In the genomic region with DNA sequence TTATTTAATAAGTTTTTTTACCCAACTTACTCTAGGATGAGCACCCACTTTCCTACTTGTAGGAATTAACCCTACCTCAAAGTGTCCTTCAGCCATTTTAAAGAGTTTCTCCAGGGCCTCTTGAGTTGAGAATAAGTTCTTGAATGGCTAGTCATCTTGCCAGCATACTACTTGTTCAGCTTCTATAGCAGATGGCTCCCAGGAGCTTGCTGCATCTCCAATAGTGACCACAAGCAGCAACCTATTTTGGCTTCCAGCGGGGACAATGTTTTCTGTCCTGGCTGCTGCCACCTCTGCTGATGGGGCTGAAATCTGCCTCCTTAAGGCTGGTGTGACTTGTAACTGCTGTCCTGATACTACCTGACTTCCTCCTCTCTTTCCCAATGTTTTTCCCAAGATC, we compare ENCODE assay signal across 21 cellular contexts. TPM values are rescaled to one million over a fixed set of nuclear protein-coding genes. Genes with fewer than 3 reads are reported as not detected.
DNase-seq lines count a peak whose midpoint lies in the region; ATAC-seq, FAIRE-seq and TF ChIP-seq lines count a peak whose summit lies in the region.
"Had no signal": no experiment of that assay in that cellular context is flagged by ENCODE, and none has a peak within 500 bp of the region (broad histone marks: within the 10 kb centered on the region; RNA-seq: fewer than 3 reads in every experiment).

No MANE protein-coding gene starts in this region.

- H3K9ac ChIP-seq in HepG2 (ENCODE audit: insufficient read depth, low read depth, low read length) (no peak overlapping the region), astrocyte (ENCODE audit: low read length) (no peak overlapping the region), trophoblast cell (ENCODE audit: low read length) (peak overlapping the region; percentile 9)
- H3K9ac ChIP-seq: BLaER1, GM23248 had no signal

- no peak overlapping the region for H3K23ac ChIP-seq in trophoblast cell (ENCODE audit: low read length)

- no peak overlapping the region for H3K14ac ChIP-seq in trophoblast cell (ENCODE audit: low read length)

- H4K8ac ChIP-seq in trophoblast cell (ENCODE audit: low read depth, low read length): no peak overlapping the region

- FAIRE-seq in HepG2 (lab: Jason Lieb, UNC) (no peak), astrocyte (lab: Jason Lieb, UNC) (no peak)
- FAIRE-seq: A549, G401.6, GM12891, HTR-8/SVneo had no signal

- CTCF ChIA-PET in HepG2 (lab: Yijun Ruan, JAX; ENCODE audit: low intra/inter-chr PET ratio, low total read pairs): no interaction called here

- no peak overlapping the region for H2AK5ac ChIP-seq in trophoblast cell (ENCODE audit: low read length)

- in situ Hi-C loops in HepG2 (cut with HindIII; ENCODE audit: extremely low pct_ligation_motif_present, low pct_unique_long_range_greater_than_20kb): no loop called here

- H3K18ac ChIP-seq in trophoblast cell (ENCODE audit: low read length): no peak overlapping the region

- H3K4me1 Mint-ChIP-seq in astrocyte (ENCODE audit: low read depth, unreplicated experiment): peaks cover 34% of the 10 kb centered on the region
- H3K4me1 Mint-ChIP-seq in activated naive CD8-positive, alpha-beta T cell treated with anti-CD3 and anti-CD28 coated beads for 36 hours: no peaks in the 10 kb centered on the region
- H3K4me1 Mint-ChIP-seq: CD14-positive monocyte; CD4-positive, alpha-beta memory T cell had no signal

- no TSS peak for BruUV-seq in HepG2 (replicated peaks; lab: Mats Ljungman, UMichigan)

- DNase-seq in HepG2 (ENCODE audit: low spot score): no peak
- no peak for DNase-seq in right lobe of liver
- DNase-seq in astrocyte (ENCODE audit: low read depth): no peak
- no peak for DNase-seq in trophoblast cell
- DNase-seq in activated naive CD8-positive, alpha-beta T cell treated with anti-CD3 and anti-CD28 coated beads for 36 hours: no peak
- DNase-seq: Calu3; CD4-positive, alpha-beta memory T cell; GM23248; HFFc6; KG1 had no signal

- peak; percentile 26; the same call in 2 of the 3 replicates for ATAC-seq in HepG2
- no peak for ATAC-seq in right lobe of liver
- no peak for ATAC-seq in HG02571 (IDR thresholded peaks at IDR 0.05; ENCODE audit: unreplicated experiment)
- no peak for ATAC-seq in GM18502 (IDR thresholded peaks at IDR 0.05; ENCODE audit: poor library complexity, unreplicated experiment)
- ATAC-seq: A549, HCT116 had no signal

- intact Hi-C loops in HepG2 (cut with micrococcal nuclease; ENCODE audit: unreplicated experiment) (no loop called here), right lobe of liver (cut with DNase I) (no loop called here)

- no peak overlapping the region for H2BK5ac ChIP-seq in trophoblast cell (ENCODE audit: low read depth, low read length, poor library complexity)

- no peak for TF ChIP-seq POLR2A in HepG2 (IDR thresholded peaks at IDR 0.05; ENCODE audit: insufficient read depth in 1 of 2, low read depth in 2 of 2, low read length in 2 of 2)
- no peak for TF ChIP-seq POLR2A in right lobe of liver (IDR thresholded peaks at IDR 0.05)

- H4K12ac ChIP-seq in trophoblast cell (ENCODE audit: low read depth, low read length): no peak overlapping the region

- H3K27ac ChIP-seq in HepG2 (ENCODE audit: extremely low read length, insufficient read depth, low read length): no peak overlapping the region
- H3K27ac ChIP-seq in right lobe of liver: no peak overlapping the region
- H3K27ac ChIP-seq in astrocyte (ENCODE audit: low read depth, low read length): no peak overlapping the region
- H3K27ac ChIP-seq in trophoblast cell (ENCODE audit: low read depth, low read length): no peak overlapping the region
- H3K27ac ChIP-seq: 22Rv1, A549, BLaER1 had no signal

- H3K79me2 ChIP-seq in HepG2 (ENCODE audit: insufficient read depth, low read length) (no peaks in the 10 kb centered on the region), astrocyte (ENCODE audit: insufficient read depth, low read length) (no peaks in the 10 kb centered on the region), trophoblast cell (ENCODE audit: control insufficient read depth, insufficient read depth, low read length, poor library complexity) (no peaks in the 10 kb centered on the region)

- no peak for TF ChIP-seq CTCF in HepG2 (CRISPR knock-in tag; IDR thresholded peaks at IDR 0.05)
- TF ChIP-seq CTCF in right lobe of liver (IDR thresholded peaks at IDR 0.05): no peak
- TF ChIP-seq CTCF in astrocyte (IDR thresholded peaks at IDR 0.05; ENCODE audit: insufficient read depth, low read depth, low read length): no peak

- 100% methylated on average over 1 of the region's 1 CpG for WGBS in HepG2 (ENCODE audit: low lambda C conversion rate)
- no CpG with 5 or more reads among the region's 1 CpG for WGBS in right lobe of liver (ENCODE audit: insufficient coverage, low coverage, low lambda C conversion rate, missing lambda C conversion rate)
- WGBS in trophoblast cell (ENCODE audit: extremely low coverage, insufficient coverage, insufficient read length): no CpG with 5 or more reads among the region's 1 CpG

- peaks cover 2% of the 10 kb centered on the region for H3K9me3 Mint-ChIP-seq in astrocyte (ENCODE audit: unreplicated experiment)
- no peaks in the 10 kb centered on the region for H3K9me3 Mint-ChIP-seq in activated naive CD8-positive, alpha-beta T cell treated with anti-CD3 and anti-CD28 coated beads for 36 hours
- H3K9me3 Mint-ChIP-seq: CD4-positive, alpha-beta memory T cell; HFFc6 had no signal

- H3K4me3 ChIP-seq in HepG2 (replicated peaks in 1 of 3; ENCODE audit: insufficient read depth in 1 of 3, low read depth in 2 of 3, low read length in 3 of 3): no peak overlapping the region
- H3K4me3 ChIP-seq in right lobe of liver: no peak overlapping the region
- no peak overlapping the region for H3K4me3 ChIP-seq in astrocyte (ENCODE audit: insufficient read depth, low read depth, low read length)
- no peak overlapping the region for H3K4me3 ChIP-seq in trophoblast cell (ENCODE audit: low read depth, low read length)
- H3K4me3 ChIP-seq: A549, BLaER1, GM23248 had no signal

- no peak overlapping the region for H2AFZ ChIP-seq in HepG2 (ENCODE audit: low read length)
- no peak overlapping the region for H2AFZ ChIP-seq in astrocyte (ENCODE audit: low read depth, low read length)
- no peak overlapping the region for H2AFZ ChIP-seq in trophoblast cell (ENCODE audit: insufficient read depth, low read length, poor library complexity)
- H2AFZ ChIP-seq: GM23248 had no signal

- H3K27ac Mint-ChIP-seq in astrocyte (ENCODE audit: unreplicated experiment): peak overlapping the region; percentile 83
- no peak overlapping the region for H3K27ac Mint-ChIP-seq in activated naive CD8-positive, alpha-beta T cell treated with anti-CD3 and anti-CD28 coated beads for 36 hours
- H3K27ac Mint-ChIP-seq: CD14-positive monocyte; CD4-positive, alpha-beta memory T cell; HFFc6 had no signal

- H2BK12ac ChIP-seq in trophoblast cell (ENCODE audit: low read length): no peak overlapping the region

- no peak overlapping the region for H2BK120ac ChIP-seq in trophoblast cell (ENCODE audit: insufficient read depth, low read length, poor library complexity)

- H3K9me3 ChIP-seq in HepG2 (ENCODE audit: low read length): no peaks in the 10 kb centered on the region
- H3K9me3 ChIP-seq in right lobe of liver: no peaks in the 10 kb centered on the region
- H3K9me3 ChIP-seq in astrocyte (ENCODE audit: insufficient read depth, low read depth, low read length): no peaks in the 10 kb centered on the region
- no peaks in the 10 kb centered on the region for H3K9me3 ChIP-seq in trophoblast cell (ENCODE audit: insufficient read depth, low read depth, low read length)
- H3K9me3 ChIP-seq: A549, BLaER1 had no signal

- no peak overlapping the region for H3K4me3 Mint-ChIP-seq in astrocyte (ENCODE audit: unreplicated experiment)
- no peak overlapping the region for H3K4me3 Mint-ChIP-seq in activated naive CD8-positive, alpha-beta T cell treated with anti-CD3 and anti-CD28 coated beads for 36 hours
- H3K4me3 Mint-ChIP-seq: CD14-positive monocyte; CD4-positive, alpha-beta memory T cell; HFFc6 had no signal

- H3K79me1 ChIP-seq in trophoblast cell (ENCODE audit: low read length): no peaks in the 10 kb centered on the region

- peaks cover 22% of the 10 kb centered on the region for H3K4me1 ChIP-seq in HepG2 (ENCODE audit: insufficient read depth, low read length)
- no peaks in the 10 kb centered on the region for H3K4me1 ChIP-seq in right lobe of liver
- peaks cover 9% of the 10 kb centered on the region for H3K4me1 ChIP-seq in astrocyte (ENCODE audit: insufficient read depth, low read length)
- no peaks in the 10 kb centered on the region for H3K4me1 ChIP-seq in trophoblast cell (ENCODE audit: control insufficient read depth in 1 of 2, insufficient read depth in 2 of 2, low read length in 2 of 2)
- H3K4me1 ChIP-seq: A549, BLaER1 had no signal

- no peaks in the 10 kb centered on the region for H4K20me1 ChIP-seq in HepG2 (ENCODE audit: insufficient read depth, low read length)
- no peaks in the 10 kb centered on the region for H4K20me1 ChIP-seq in astrocyte (ENCODE audit: insufficient read depth, low read length)
- H4K20me1 ChIP-seq: BLaER1 had no signal

- no peaks in the 10 kb centered on the region for H3K27me3 Mint-ChIP-seq in astrocyte (ENCODE audit: low read depth, unreplicated experiment)
- no peaks in the 10 kb centered on the region for H3K27me3 Mint-ChIP-seq in activated naive CD8-positive, alpha-beta T cell treated with anti-CD3 and anti-CD28 coated beads for 36 hours
- H3K27me3 Mint-ChIP-seq: CD4-positive, alpha-beta memory T cell had no signal

- no peak overlapping the region for H3K4ac ChIP-seq in trophoblast cell (ENCODE audit: low read depth, low read length)

- TF ChIP-seq RAD21 in HepG2 (CRISPR knock-in tag; IDR thresholded peaks at IDR 0.05): no peak

- H3K36me3 ChIP-seq in HepG2 (replicated peaks in 1 of 2; ENCODE audit: control insufficient read depth in 1 of 2, insufficient read depth in 2 of 2, low read length in 2 of 2): no peaks in the 10 kb centered on the region; a peak in 1 of 5 replicates
- H3K36me3 ChIP-seq in right lobe of liver: no peaks in the 10 kb centered on the region
- no peaks in the 10 kb centered on the region for H3K36me3 ChIP-seq in astrocyte (ENCODE audit: insufficient read depth, low read length)
- no peaks in the 10 kb centered on the region for H3K36me3 ChIP-seq in trophoblast cell (ENCODE audit: control insufficient read depth in 1 of 2, insufficient read depth in 2 of 2, low read length in 2 of 2)
- H3K36me3 ChIP-seq: BLaER1 had no signal

- H3K36me3 Mint-ChIP-seq in astrocyte (ENCODE audit: low read depth, unreplicated experiment): no peaks in the 10 kb centered on the region
- no peaks in the 10 kb centered on the region for H3K36me3 Mint-ChIP-seq in activated naive CD8-positive, alpha-beta T cell treated with anti-CD3 and anti-CD28 coated beads for 36 hours
- H3K36me3 Mint-ChIP-seq: CD14-positive monocyte; CD4-positive, alpha-beta memory T cell had no signal

- H4K91ac ChIP-seq in trophoblast cell (ENCODE audit: low read depth, low read length): no peak overlapping the region

- H3K4me2 ChIP-seq in HepG2 (ENCODE audit: low read depth, low read length) (no peak overlapping the region), astrocyte (ENCODE audit: low read length) (no peak overlapping the region), trophoblast cell (ENCODE audit: low read length) (no peak overlapping the region)
- H3K4me2 ChIP-seq: A549, BLaER1 had no signal

- no peaks in the 10 kb centered on the region for H3K27me3 ChIP-seq in HepG2 (ENCODE audit: control insufficient read depth in 1 of 2, insufficient read depth in 2 of 2, low read length in 2 of 2)
- H3K27me3 ChIP-seq in right lobe of liver: no peaks in the 10 kb centered on the region
- H3K27me3 ChIP-seq in astrocyte (ENCODE audit: insufficient read depth, low read length): no peaks in the 10 kb centered on the region
- no peaks in the 10 kb centered on the region for H3K27me3 ChIP-seq in trophoblast cell (ENCODE audit: insufficient read depth, low read length)
- H3K27me3 ChIP-seq: BLaER1 had no signal

- TF ChIP-seq EP300 in HepG2 (IDR thresholded peaks at IDR 0.05; ENCODE audit: low read depth in 2 of 2, low read length in 2 of 2) (no peak), HepG2 (CRISPR knock-in tag; IDR thresholded peaks at IDR 0.05; ENCODE audit: borderline replicate concordance) (no peak)

- POLR2A ChIA-PET in HepG2 (lab: Yijun Ruan, JAX): no interaction called here

RNA-seq across cellular contexts. Expression of a gene that starts 20.8 kb away (rescaled TPM):
- total RNA-seq in HepG2 (2016; rRNA removed; fragmentation: Illumina TruSeq; extraction: Trizol) (6.9 and 9.7 TPM in 2 replicates), right lobe of liver (1 to 10 TPM; 2.0 to 4.3 (median 2.8) TPM), astrocyte (55.5 and 68.4 TPM in 2 replicates)
- 7.4 and 9.6 TPM in 2 replicates for total RNA-seq in HepG2 (2016; cell fraction: cytosol; rRNA removed; fragmentation: Illumina TruSeq; extraction: Trizol; ENCODE audit: low read depth)
- total RNA-seq in HepG2 (2016; cell fraction: insoluble cytoplasmic fraction; rRNA removed; fragmentation: Illumina TruSeq; extraction: Trizol): 6.5 and 9.3 TPM in 2 replicates
- 6.5 and 6.9 TPM in 2 replicates for total RNA-seq in HepG2 (2016; cell fraction: membrane; rRNA removed; fragmentation: Illumina TruSeq; extraction: Trizol)
- 7.1 and 7.2 TPM in 2 replicates for total RNA-seq in HepG2 (2016; cell fraction: nucleus; rRNA removed; fragmentation: Illumina TruSeq; extraction: Trizol)
- 0.31 and 0.37 TPM in 2 replicates for polyA plus RNA-seq in HepG2 (2011; rRNA removed)
- 0.13 and 0.38 TPM in 2 replicates for polyA plus RNA-seq in HepG2 (2011; cell fraction: cytosol; rRNA removed)
- polyA plus RNA-seq in HepG2 (2011; cell fraction: nucleus; rRNA removed): 0.28 and 0.32 TPM in 2 replicates
- polyA plus RNA-seq in HepG2 (2012): 0.48 and 0.75 TPM in 2 replicates
- polyA plus RNA-seq in HepG2 (2016; cell fraction: cytosol; fragmentation: Illumina TruSeq; extraction: Trizol; ENCODE audit: low read depth): 0.50 and 0.64 TPM in 2 replicates
- 7.1 and 8.3 TPM in 2 replicates for polyA plus RNA-seq in HepG2 (2016; cell fraction: insoluble cytoplasmic fraction; fragmentation: Illumina TruSeq; extraction: Trizol; ENCODE audit: low read depth)
- polyA plus RNA-seq in HepG2 (2016; cell fraction: membrane; fragmentation: Illumina TruSeq; extraction: Trizol; ENCODE audit: low read depth): 1.2 and 1.7 TPM in 2 replicates
- polyA plus RNA-seq in HepG2 (2016; cell fraction: nucleus; fragmentation: Illumina TruSeq; extraction: Trizol; ENCODE audit: insufficient read depth, low read depth): 4.5 and 5.8 TPM in 2 replicates
- 0.66 and 31.7 TPM in 2 replicates for polyA minus RNA-seq in HepG2 (2011; rRNA and poly(A)+ RNA removed; ENCODE audit: low replicate concordance)
- polyA minus RNA-seq in HepG2 (2011; cell fraction: cytosol; rRNA and poly(A)+ RNA removed): 0.26 and 1.1 TPM in 2 replicates
- 0.52 and 0.87 TPM in 2 replicates for polyA minus RNA-seq in HepG2 (2011; cell fraction: nucleus; rRNA and poly(A)+ RNA removed)
- 5.2 and 5.6 TPM in 2 replicates for polyA plus RNA-seq in trophoblast cell (2013)
- 1 to 10 TPM; 1.1 to 1.8 TPM for total RNA-seq in activated naive CD8-positive, alpha-beta T cell treated with anti-CD3 and anti-CD28 coated beads for 36 hours

RNA-seq across cellular contexts. Expression of a gene that starts 21.7 kb away (rescaled TPM):
- total RNA-seq in HepG2 (2016; rRNA removed; fragmentation: Illumina TruSeq; extraction: Trizol) (1.2 and 1.7 TPM in 2 replicates), right lobe of liver (1 to 10 TPM; 2.6 to 6.3 (median 3.6) TPM), astrocyte (1.7 and 2.2 TPM in 2 replicates)
- 1.0 and 1.2 TPM in 2 replicates for total RNA-seq in HepG2 (2016; cell fraction: cytosol; rRNA removed; fragmentation: Illumina TruSeq; extraction: Trizol; ENCODE audit: low read depth)
- 1.00 and 2.0 TPM in 2 replicates for total RNA-seq in HepG2 (2016; cell fraction: insoluble cytoplasmic fraction; rRNA removed; fragmentation: Illumina TruSeq; extraction: Trizol)
- 0.87 and 1.8 TPM in 2 replicates for total RNA-seq in HepG2 (2016; cell fraction: membrane; rRNA removed; fragmentation: Illumina TruSeq; extraction: Trizol)
- total RNA-seq in HepG2 (2016; cell fraction: nucleus; rRNA removed; fragmentation: Illumina TruSeq; extraction: Trizol): 1.2 and 2.3 TPM in 2 replicates
- polyA plus RNA-seq in HepG2 (2011; rRNA removed): 2.9 and 4.5 TPM in 2 replicates
- polyA plus RNA-seq in HepG2 (2011; cell fraction: cytosol; rRNA removed): 4.0 and 5.3 TPM in 2 replicates
- 4.9 and 5.5 TPM in 2 replicates for polyA plus RNA-seq in HepG2 (2011; cell fraction: nucleus; rRNA removed)
- 1.6 and 2.4 TPM in 2 replicates for polyA plus RNA-seq in HepG2 (2012)
- polyA plus RNA-seq in HepG2 (2016; cell fraction: cytosol; fragmentation: Illumina TruSeq; extraction: Trizol; ENCODE audit: low read depth): 0.80 and 1.7 TPM in 2 replicates
- 1.6 and 2.5 TPM in 2 replicates for polyA plus RNA-seq in HepG2 (2016; cell fraction: insoluble cytoplasmic fraction; fragmentation: Illumina TruSeq; extraction: Trizol; ENCODE audit: low read depth)
- 0.85 and 1.3 TPM in 2 replicates for polyA plus RNA-seq in HepG2 (2016; cell fraction: membrane; fragmentation: Illumina TruSeq; extraction: Trizol; ENCODE audit: low read depth)
- polyA plus RNA-seq in HepG2 (2016; cell fraction: nucleus; fragmentation: Illumina TruSeq; extraction: Trizol; ENCODE audit: insufficient read depth, low read depth): 5.9 and 6.2 TPM in 2 replicates
- 8.7 and 82.7 TPM in 2 replicates for polyA minus RNA-seq in HepG2 (2011; rRNA and poly(A)+ RNA removed; ENCODE audit: low replicate concordance)
- 2.0 and 2.4 TPM in 2 replicates for polyA minus RNA-seq in HepG2 (2011; cell fraction: cytosol; rRNA and poly(A)+ RNA removed)
- 3.3 and 4.5 TPM in 2 replicates for polyA minus RNA-seq in HepG2 (2011; cell fraction: nucleus; rRNA and poly(A)+ RNA removed)
- polyA plus RNA-seq in trophoblast cell (2013): 0.81 and 1.1 TPM in 2 replicates
- under 1 TPM in 1 of 2 experiments, not detected in 1; 0.28 TPM for total RNA-seq in activated naive CD8-positive, alpha-beta T cell treated with anti-CD3 and anti-CD28 coated beads for 36 hours
- total RNA-seq: CD4-positive, alpha-beta memory T cell; GM23248 had no signal
- polyA plus RNA-seq: CD14-positive monocyte; CD4-positive, alpha-beta memory T cell had no signal

RNA-seq across cellular contexts. Expression of a gene that starts 23.1 kb away (rescaled TPM):
- total RNA-seq in HepG2 (2016; rRNA removed; fragmentation: Illumina TruSeq; extraction: Trizol) (not detected in 2 replicates), right lobe of liver (not detected), astrocyte (not detected in 2 replicates)
- not detected in 2 replicates for total RNA-seq in HepG2 (2016; cell fraction: cytosol; rRNA removed; fragmentation: Illumina TruSeq; extraction: Trizol; ENCODE audit: low read depth)
- not detected in 2 replicates for total RNA-seq in HepG2 (2016; cell fraction: insoluble cytoplasmic fraction; rRNA removed; fragmentation: Illumina TruSeq; extraction: Trizol)
- not detected in 2 replicates for total RNA-seq in HepG2 (2016; cell fraction: membrane; rRNA removed; fragmentation: Illumina TruSeq; extraction: Trizol)
- total RNA-seq in HepG2 (2016; cell fraction: nucleus; rRNA removed; fragmentation: Illumina TruSeq; extraction: Trizol): not detected in 2 replicates
- not detected in 2 replicates for polyA plus RNA-seq in HepG2 (2011; rRNA removed)
- not detected in 2 replicates for polyA plus RNA-seq in HepG2 (2011; cell fraction: cytosol; rRNA removed)
- polyA plus RNA-seq in HepG2 (2011; cell fraction: nucleus; rRNA removed): not detected in 2 replicates
- not detected in 2 replicates for polyA plus RNA-seq in HepG2 (2012)
- polyA plus RNA-seq in HepG2 (2016; cell fraction: cytosol; fragmentation: Illumina TruSeq; extraction: Trizol; ENCODE audit: low read depth): not detected in 2 replicates
- not detected in 2 replicates for polyA plus RNA-seq in HepG2 (2016; cell fraction: insoluble cytoplasmic fraction; fragmentation: Illumina TruSeq; extraction: Trizol; ENCODE audit: low read depth)
- polyA plus RNA-seq in HepG2 (2016; cell fraction: membrane; fragmentation: Illumina TruSeq; extraction: Trizol; ENCODE audit: low read depth): not detected in 2 replicates
- polyA plus RNA-seq in HepG2 (2016; cell fraction: nucleus; fragmentation: Illumina TruSeq; extraction: Trizol; ENCODE audit: insufficient read depth, low read depth): not detected in 2 replicates
- not detected in 2 replicates for polyA minus RNA-seq in HepG2 (2011; rRNA and poly(A)+ RNA removed; ENCODE audit: low replicate concordance)
- polyA minus RNA-seq in HepG2 (2011; cell fraction: cytosol; rRNA and poly(A)+ RNA removed): not detected in 2 replicates
- not detected in 2 replicates for polyA minus RNA-seq in HepG2 (2011; cell fraction: nucleus; rRNA and poly(A)+ RNA removed)
- polyA plus RNA-seq in trophoblast cell (2013): not detected in 2 replicates
- total RNA-seq in activated naive CD8-positive, alpha-beta T cell treated with anti-CD3 and anti-CD28 coated beads for 36 hours: not detected
- total RNA-seq: Calu3; CD4-positive, alpha-beta memory T cell; GM23248; H4; HFFc6 had no signal
- polyA plus RNA-seq: A549; CD14-positive monocyte; CD4-positive, alpha-beta memory T cell; GM23248 had no signal

RNA-seq across cellular contexts. Expression of a gene that starts 45.0 kb away (rescaled TPM):
- total RNA-seq in HepG2 (2016; rRNA removed; fragmentation: Illumina TruSeq; extraction: Trizol): 25.5 and 33.9 TPM in 2 replicates
- total RNA-seq in HepG2 (2016; cell fraction: cytosol; rRNA removed; fragmentation: Illumina TruSeq; extraction: Trizol; ENCODE audit: low read depth): 16.0 and 17.5 TPM in 2 replicates
- 21.6 and 40.7 TPM in 2 replicates for total RNA-seq in HepG2 (2016; cell fraction: insoluble cytoplasmic fraction; rRNA removed; fragmentation: Illumina TruSeq; extraction: Trizol)
- 39.7 and 42.0 TPM in 2 replicates for total RNA-seq in HepG2 (2016; cell fraction: membrane; rRNA removed; fragmentation: Illumina TruSeq; extraction: Trizol)
- total RNA-seq in HepG2 (2016; cell fraction: nucleus; rRNA removed; fragmentation: Illumina TruSeq; extraction: Trizol): 33.0 and 37.8 TPM in 2 replicates
- polyA plus RNA-seq in HepG2 (2011; rRNA removed): 46.8 and 60.2 TPM in 2 replicates
- 45.3 and 46.5 TPM in 2 replicates for polyA plus RNA-seq in HepG2 (2011; cell fraction: cytosol; rRNA removed)
- 90.5 and 95.3 TPM in 2 replicates for polyA plus RNA-seq in HepG2 (2011; cell fraction: nucleus; rRNA removed)
- polyA plus RNA-seq in HepG2 (2012): 26.4 and 33.1 TPM in 2 replicates
- 15.1 and 15.4 TPM in 2 replicates for polyA plus RNA-seq in HepG2 (2016; cell fraction: cytosol; fragmentation: Illumina TruSeq; extraction: Trizol; ENCODE audit: low read depth)
- polyA plus RNA-seq in HepG2 (2016; cell fraction: insoluble cytoplasmic fraction; fragmentation: Illumina TruSeq; extraction: Trizol; ENCODE audit: low read depth): 20.8 and 21.4 TPM in 2 replicates
- polyA plus RNA-seq in HepG2 (2016; cell fraction: membrane; fragmentation: Illumina TruSeq; extraction: Trizol; ENCODE audit: low read depth): 32.6 and 33.3 TPM in 2 replicates
- 62.5 and 72.6 TPM in 2 replicates for polyA plus RNA-seq in HepG2 (2016; cell fraction: nucleus; fragmentation: Illumina TruSeq; extraction: Trizol; ENCODE audit: insufficient read depth, low read depth)
- 56.2 and 61.9 TPM in 2 replicates for polyA minus RNA-seq in HepG2 (2011; rRNA and poly(A)+ RNA removed; ENCODE audit: low replicate concordance)
- polyA minus RNA-seq in HepG2 (2011; cell fraction: cytosol; rRNA and poly(A)+ RNA removed): 15.2 and 19.3 TPM in 2 replicates
- 26.4 and 33.8 TPM in 2 replicates for polyA minus RNA-seq in HepG2 (2011; cell fraction: nucleus; rRNA and poly(A)+ RNA removed)
- total RNA-seq in right lobe of liver: 10 to 100 TPM; 26.9 to 47.4 (median 38.8) TPM
- total RNA-seq in astrocyte: 55.1 and 57.8 TPM in 2 replicates
- 52.7 and 55.9 TPM in 2 replicates for polyA plus RNA-seq in trophoblast cell (2013)
- 10 to 100 TPM; 34.3 to 38.8 TPM for total RNA-seq in activated naive CD8-positive, alpha-beta T cell treated with anti-CD3 and anti-CD28 coated beads for 36 hours

RNA-seq across cellular contexts. Expression of a gene that starts 49.9 kb away (rescaled TPM):
- total RNA-seq in HepG2 (2016; rRNA removed; fragmentation: Illumina TruSeq; extraction: Trizol) (0.07 and 0.10 TPM in 2 replicates), right lobe of liver (1 to 10 TPM in 1 of 6 experiments, under 1 TPM in 5; 0.17 to 1.4 (median 0.31) TPM), astrocyte (1.3 and 1.7 TPM in 2 replicates)
- total RNA-seq in HepG2 (2016; cell fraction: cytosol; rRNA removed; fragmentation: Illumina TruSeq; extraction: Trizol; ENCODE audit: low read depth): 0.10 TPM in 1 of 2 replicates, not detected in the other
- total RNA-seq in HepG2 (2016; cell fraction: insoluble cytoplasmic fraction; rRNA removed; fragmentation: Illumina TruSeq; extraction: Trizol): 0.09 TPM in 1 of 2 replicates, not detected in the other
- 0.10 and 0.19 TPM in 2 replicates for total RNA-seq in HepG2 (2016; cell fraction: membrane; rRNA removed; fragmentation: Illumina TruSeq; extraction: Trizol)
- total RNA-seq in HepG2 (2016; cell fraction: nucleus; rRNA removed; fragmentation: Illumina TruSeq; extraction: Trizol): not detected in 2 replicates
- polyA plus RNA-seq in HepG2 (2011; rRNA removed): 0.05 and 0.09 TPM in 2 replicates
- 0.07 TPM in 1 of 2 replicates, not detected in the other for polyA plus RNA-seq in HepG2 (2011; cell fraction: cytosol; rRNA removed)
- polyA plus RNA-seq in HepG2 (2011; cell fraction: nucleus; rRNA removed): 0.07 TPM in 1 of 2 replicates, not detected in the other
- not detected in 2 replicates for polyA plus RNA-seq in HepG2 (2012)
- polyA plus RNA-seq in HepG2 (2016; cell fraction: cytosol; fragmentation: Illumina TruSeq; extraction: Trizol; ENCODE audit: low read depth): 0.09 TPM in 1 of 2 replicates, not detected in the other
- 0.32 TPM in 1 of 2 replicates, not detected in the other for polyA plus RNA-seq in HepG2 (2016; cell fraction: insoluble cytoplasmic fraction; fragmentation: Illumina TruSeq; extraction: Trizol; ENCODE audit: low read depth)
- 0.09 TPM in 1 of 2 replicates, not detected in the other for polyA plus RNA-seq in HepG2 (2016; cell fraction: membrane; fragmentation: Illumina TruSeq; extraction: Trizol; ENCODE audit: low read depth)
- polyA plus RNA-seq in HepG2 (2016; cell fraction: nucleus; fragmentation: Illumina TruSeq; extraction: Trizol; ENCODE audit: insufficient read depth, low read depth): 0.24 TPM in 1 of 2 replicates, not detected in the other
- polyA minus RNA-seq in HepG2 (2011; rRNA and poly(A)+ RNA removed; ENCODE audit: low replicate concordance): 0.20 TPM in 1 of 2 replicates, not detected in the other
- polyA minus RNA-seq in HepG2 (2011; cell fraction: cytosol; rRNA and poly(A)+ RNA removed): not detected in 2 replicates
- 0.26 and 0.37 TPM in 2 replicates for polyA minus RNA-seq in HepG2 (2011; cell fraction: nucleus; rRNA and poly(A)+ RNA removed)
- 1.6 and 1.7 TPM in 2 replicates for polyA plus RNA-seq in trophoblast cell (2013)
- not detected for total RNA-seq in activated naive CD8-positive, alpha-beta T cell treated with anti-CD3 and anti-CD28 coated beads for 36 hours
- total RNA-seq: Calu3 had no signal
- polyA plus RNA-seq: A549, CD14-positive monocyte had no signal
